Comparison of ENCODE assay signal across 1 cellular context in the genomic region with DNA sequence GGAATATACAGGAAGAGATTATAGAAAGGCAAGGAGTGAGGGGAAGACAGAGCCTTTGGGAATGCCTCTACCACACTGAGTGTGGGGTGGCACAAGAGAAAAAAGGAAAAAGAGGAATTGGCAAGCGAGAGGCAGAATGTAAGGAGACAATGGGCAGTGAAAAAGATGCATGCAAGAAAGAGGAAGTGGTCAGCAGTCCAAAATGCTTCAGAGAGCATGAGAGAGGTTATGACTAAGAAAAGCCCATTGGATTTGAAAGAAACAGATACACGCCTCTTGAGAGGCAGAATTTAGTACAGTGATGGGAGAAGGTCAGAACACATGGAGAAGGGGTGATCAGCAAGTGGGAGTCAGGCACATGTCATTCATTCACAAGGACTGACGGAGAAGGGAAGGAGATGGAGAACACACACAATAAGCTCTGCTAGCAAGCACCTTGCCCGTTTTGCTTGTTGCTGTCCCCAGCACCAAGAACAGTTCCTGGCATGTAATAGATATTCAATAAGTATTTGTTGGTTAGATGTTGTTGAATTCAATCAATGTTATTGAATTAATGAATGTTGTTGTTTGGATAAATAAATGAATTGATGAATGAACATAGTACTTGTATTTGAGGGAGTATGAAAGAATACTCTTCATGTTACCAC.
TF ChIP-seq lines count a peak whose summit lies in the region.

No MANE protein-coding gene starts in this region.

TF ChIP-seq in GM12878, 131 proteins besides CTCF, POLR2A, EP300 and RAD21 (continued from another document):
- TF ChIP-seq MTA2 (IDR thresholded peaks at IDR 0.05; ENCODE audit: low read depth) (peak; percentile 60), BHLHE40 (IDR thresholded peaks at IDR 0.05; ENCODE audit: borderline replicate concordance in 1 of 2, low read depth in 2 of 2, low read length in 1 of 2) (peak in 1 of 2 experiments; percentile 29; a peak in 2 of 4 replicates), PAX8 (IDR thresholded peaks at IDR 0.05) (no peak), SP1 (IDR thresholded peaks at IDR 0.05; ENCODE audit: low read depth, low read length) (no peak), DPF2 (IDR thresholded peaks at IDR 0.05) (peak; percentile 89), BCL11A (IDR thresholded peaks at IDR 0.05; ENCODE audit: low read depth, low read length) (peak; percentile 71), IRF4 (IDR thresholded peaks at IDR 0.05; ENCODE audit: low read depth, low read length) (peak; percentile 68), PAX5 (IDR thresholded peaks at IDR 0.05; ENCODE audit: borderline replicate concordance, low read depth, low read length) (peak; percentile 60; the same call in 1 of the 2 replicates), JUNB (IDR thresholded peaks at IDR 0.05) (peak; percentile 48), BMI1 (IDR thresholded peaks at IDR 0.05; ENCODE audit: borderline replicate concordance) (peak; percentile 53; the same call in 1 of the 2 replicates), IKZF1 (conservative IDR thresholded peaks at IDR 0.05) (peak; percentile 88), NBN (IDR thresholded peaks at IDR 0.05) (peak; percentile 60; the same call in 1 of the 2 replicates)
- TF ChIP-seq, protein P1, sequence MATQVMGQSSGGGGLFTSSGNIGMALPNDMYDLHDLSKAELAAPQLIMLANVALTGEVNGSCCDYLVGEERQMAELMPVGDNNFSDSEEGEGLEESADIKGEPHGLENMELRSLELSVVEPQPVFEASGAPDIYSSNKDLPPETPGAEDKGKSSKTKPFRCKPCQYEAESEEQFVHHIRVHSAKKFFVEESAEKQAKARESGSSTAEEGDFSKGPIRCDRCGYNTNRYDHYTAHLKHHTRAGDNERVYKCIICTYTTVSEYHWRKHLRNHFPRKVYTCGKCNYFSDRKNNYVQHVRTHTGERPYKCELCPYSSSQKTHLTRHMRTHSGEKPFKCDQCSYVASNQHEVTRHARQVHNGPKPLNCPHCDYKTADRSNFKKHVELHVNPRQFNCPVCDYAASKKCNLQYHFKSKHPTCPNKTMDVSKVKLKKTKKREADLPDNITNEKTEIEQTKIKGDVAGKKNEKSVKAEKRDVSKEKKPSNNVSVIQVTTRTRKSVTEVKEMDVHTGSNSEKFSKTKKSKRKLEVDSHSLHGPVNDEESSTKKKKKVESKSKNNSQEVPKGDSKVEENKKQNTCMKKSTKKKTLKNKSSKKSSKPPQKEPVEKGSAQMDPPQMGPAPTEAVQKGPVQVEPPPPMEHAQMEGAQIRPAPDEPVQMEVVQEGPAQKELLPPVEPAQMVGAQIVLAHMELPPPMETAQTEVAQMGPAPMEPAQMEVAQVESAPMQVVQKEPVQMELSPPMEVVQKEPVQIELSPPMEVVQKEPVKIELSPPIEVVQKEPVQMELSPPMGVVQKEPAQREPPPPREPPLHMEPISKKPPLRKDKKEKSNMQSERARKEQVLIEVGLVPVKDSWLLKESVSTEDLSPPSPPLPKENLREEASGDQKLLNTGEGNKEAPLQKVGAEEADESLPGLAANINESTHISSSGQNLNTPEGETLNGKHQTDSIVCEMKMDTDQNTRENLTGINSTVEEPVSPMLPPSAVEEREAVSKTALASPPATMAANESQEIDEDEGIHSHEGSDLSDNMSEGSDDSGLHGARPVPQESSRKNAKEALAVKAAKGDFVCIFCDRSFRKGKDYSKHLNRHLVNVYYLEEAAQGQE (IDR thresholded peaks at IDR 0.05; ENCODE audit: low read depth, low read length) = peak; percentile 38; the same call in 1 of the 2 replicates
- TF ChIP-seq, protein P2, sequence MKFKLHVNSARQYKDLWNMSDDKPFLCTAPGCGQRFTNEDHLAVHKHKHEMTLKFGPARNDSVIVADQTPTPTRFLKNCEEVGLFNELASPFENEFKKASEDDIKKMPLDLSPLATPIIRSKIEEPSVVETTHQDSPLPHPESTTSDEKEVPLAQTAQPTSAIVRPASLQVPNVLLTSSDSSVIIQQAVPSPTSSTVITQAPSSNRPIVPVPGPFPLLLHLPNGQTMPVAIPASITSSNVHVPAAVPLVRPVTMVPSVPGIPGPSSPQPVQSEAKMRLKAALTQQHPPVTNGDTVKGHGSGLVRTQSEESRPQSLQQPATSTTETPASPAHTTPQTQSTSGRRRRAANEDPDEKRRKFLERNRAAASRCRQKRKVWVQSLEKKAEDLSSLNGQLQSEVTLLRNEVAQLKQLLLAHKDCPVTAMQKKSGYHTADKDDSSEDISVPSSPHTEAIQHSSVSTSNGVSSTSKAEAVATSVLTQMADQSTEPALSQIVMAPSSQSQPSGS (IDR thresholded peaks at IDR 0.05; ENCODE audit: low read length) = peak; percentile 23; the same call in 1 of the 2 replicates
- TF ChIP-seq, protein P3, sequence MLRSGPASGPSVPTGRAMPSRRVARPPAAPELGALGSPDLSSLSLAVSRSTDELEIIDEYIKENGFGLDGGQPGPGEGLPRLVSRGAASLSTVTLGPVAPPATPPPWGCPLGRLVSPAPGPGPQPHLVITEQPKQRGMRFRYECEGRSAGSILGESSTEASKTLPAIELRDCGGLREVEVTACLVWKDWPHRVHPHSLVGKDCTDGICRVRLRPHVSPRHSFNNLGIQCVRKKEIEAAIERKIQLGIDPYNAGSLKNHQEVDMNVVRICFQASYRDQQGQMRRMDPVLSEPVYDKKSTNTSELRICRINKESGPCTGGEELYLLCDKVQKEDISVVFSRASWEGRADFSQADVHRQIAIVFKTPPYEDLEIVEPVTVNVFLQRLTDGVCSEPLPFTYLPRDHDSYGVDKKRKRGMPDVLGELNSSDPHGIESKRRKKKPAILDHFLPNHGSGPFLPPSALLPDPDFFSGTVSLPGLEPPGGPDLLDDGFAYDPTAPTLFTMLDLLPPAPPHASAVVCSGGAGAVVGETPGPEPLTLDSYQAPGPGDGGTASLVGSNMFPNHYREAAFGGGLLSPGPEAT (IDR thresholded peaks at IDR 0.05; ENCODE audit: low read depth) = peak; percentile 63; the same call in 1 of the 2 replicates
